Comparison of ENCODE assay signal across 17 cellular contexts in genomic region chr6:101595276-101595675, GRCh38.
DNase-seq lines count a peak whose midpoint lies in the region; ATAC-seq and TF ChIP-seq lines count a peak whose summit lies in the region.
"Had no signal": no experiment of that assay in that cellular context is flagged by ENCODE, and none has a peak within 500 bp of the region (broad histone marks: within the 10 kb centered on the region; RNA-seq: fewer than 3 reads in every experiment).

No MANE protein-coding gene starts in this region.

- no peaks in the 10 kb centered on the region for H3K79me1 ChIP-seq in trophoblast cell (ENCODE audit: low read length)

- H3K4me1 Mint-ChIP-seq in stimulated activated naive CD8-positive, alpha-beta T cell treated with anti-CD3 and anti-CD28 coated beads, Interleukin-15, amount 100 ng/mL, for 72 hours: no peaks in the 10 kb centered on the region
- H3K4me1 Mint-ChIP-seq: CD14-positive monocyte had no signal

- H3K27me3 ChIP-seq in trophoblast cell (ENCODE audit: insufficient read depth, low read length): no peaks in the 10 kb centered on the region

- DNase-seq in EH (ENCODE audit: low read depth): peak; percentile 60
- peak; percentile 21 for DNase-seq in NCI-H226
- DNase-seq in choroid plexus epithelial cell (ENCODE audit: low read depth): peak; percentile 17
- DNase-seq in trophoblast cell: peak; percentile 26 to 45
- no peak for DNase-seq in activated effector memory CD4-positive, alpha-beta T cell treated with anti-CD3 and anti-CD28 coated beads, Interleukin-2, amount 50 U/mL, for 16 hours
- no peak for DNase-seq in stimulated activated naive CD8-positive, alpha-beta T cell treated with anti-CD3 and anti-CD28 coated beads, Interleukin-15, amount 100 ng/mL, for 72 hours
- DNase-seq: CD8-positive, alpha-beta T cell; COR-L47; DMS153; DND-41; H9 had no signal

- TF ChIP-seq CTCF in choroid plexus epithelial cell (conservative IDR thresholded peaks at IDR 0.05; ENCODE audit: low read depth, low read length): no peak

- no peaks in the 10 kb centered on the region for H3K36me3 ChIP-seq in trophoblast cell (ENCODE audit: control insufficient read depth in 1 of 2, insufficient read depth in 2 of 2, low read length in 2 of 2)

- H3K4me3 Mint-ChIP-seq in stimulated activated naive CD8-positive, alpha-beta T cell treated with anti-CD3 and anti-CD28 coated beads, Interleukin-15, amount 100 ng/mL, for 72 hours: no peak overlapping the region
- H3K4me3 Mint-ChIP-seq: CD14-positive monocyte; CD8-positive, alpha-beta T cell; GM23338; H9 had no signal

- no peak overlapping the region for H3K18ac ChIP-seq in trophoblast cell (ENCODE audit: low read length)

- H4K12ac ChIP-seq in trophoblast cell (ENCODE audit: low read depth, low read length): no peak overlapping the region

- H3K27ac Mint-ChIP-seq in stimulated activated naive CD8-positive, alpha-beta T cell treated with anti-CD3 and anti-CD28 coated beads, Interleukin-15, amount 100 ng/mL, for 72 hours: no peak overlapping the region
- H3K27ac Mint-ChIP-seq: CD14-positive monocyte; CD8-positive, alpha-beta T cell; GM23338; H9 had no signal

- no peak overlapping the region for H3K4me2 ChIP-seq in trophoblast cell (ENCODE audit: low read length)
- H3K4me2 ChIP-seq: GM23338 had no signal

- no peak overlapping the region for H2AFZ ChIP-seq in trophoblast cell (ENCODE audit: insufficient read depth, low read length, poor library complexity)
- H2AFZ ChIP-seq: GM23338 had no signal

- no peak overlapping the region for H3K14ac ChIP-seq in trophoblast cell (ENCODE audit: low read length)

- H3K4me3 ChIP-seq in choroid plexus epithelial cell (ENCODE audit: low read depth, low read length) (no peak overlapping the region), trophoblast cell (ENCODE audit: low read depth, low read length) (no peak overlapping the region)
- H3K4me3 ChIP-seq: GM12878, GM23338 had no signal

- H3K9me3 ChIP-seq in trophoblast cell (ENCODE audit: insufficient read depth, low read depth, low read length): no peaks in the 10 kb centered on the region

- H2BK5ac ChIP-seq in trophoblast cell (ENCODE audit: low read depth, low read length, poor library complexity): no peak overlapping the region

- ATAC-seq in HG03432 (IDR thresholded peaks at IDR 0.05; ENCODE audit: unreplicated experiment): no peak
- ATAC-seq in stimulated activated naive CD8-positive, alpha-beta T cell treated with anti-CD3 and anti-CD28 coated beads, Interleukin-15, amount 100 ng/mL, for 72 hours: no peak
- ATAC-seq: CD8-positive, alpha-beta T cell; GM12878; GM23338; HepG2 had no signal

- H3K9me3 Mint-ChIP-seq in stimulated activated naive CD8-positive, alpha-beta T cell treated with anti-CD3 and anti-CD28 coated beads, Interleukin-15, amount 100 ng/mL, for 72 hours: peaks cover 7 to 9% of the 10 kb centered on the region in 2 donors
- H3K9me3 Mint-ChIP-seq: CD14-positive monocyte, GM23338, H9 had no signal

- no peak overlapping the region for H3K23ac ChIP-seq in trophoblast cell (ENCODE audit: low read length)

- H4K91ac ChIP-seq in trophoblast cell (ENCODE audit: low read depth, low read length): no peak overlapping the region

- H2AK5ac ChIP-seq in trophoblast cell (ENCODE audit: low read length): no peak overlapping the region

- H3K27me3 Mint-ChIP-seq in stimulated activated naive CD8-positive, alpha-beta T cell treated with anti-CD3 and anti-CD28 coated beads, Interleukin-15, amount 100 ng/mL, for 72 hours: no peaks in the 10 kb centered on the region

- no peak overlapping the region for H2BK12ac ChIP-seq in trophoblast cell (ENCODE audit: low read length)

- H3K9ac ChIP-seq in trophoblast cell (ENCODE audit: low read length): no peak overlapping the region

- no peak overlapping the region for H3K4ac ChIP-seq in trophoblast cell (ENCODE audit: low read depth, low read length)

- no peak overlapping the region for H3K27ac ChIP-seq in trophoblast cell (ENCODE audit: low read depth, low read length)
- H3K27ac ChIP-seq: 22Rv1 had no signal

- H4K8ac ChIP-seq in trophoblast cell (ENCODE audit: low read depth, low read length): no peak overlapping the region

- no peaks in the 10 kb centered on the region for H3K4me1 ChIP-seq in trophoblast cell (ENCODE audit: control insufficient read depth in 1 of 2, insufficient read depth in 2 of 2, low read length in 2 of 2)

- H2BK120ac ChIP-seq in trophoblast cell (ENCODE audit: insufficient read depth, low read length, poor library complexity): no peak overlapping the region

- no peaks in the 10 kb centered on the region for H3K79me2 ChIP-seq in trophoblast cell (ENCODE audit: control insufficient read depth, insufficient read depth, low read length, poor library complexity)

Comparison
In these comparisons a context has a peak if more than half of its experiments do, and no peak if none do; other contexts are left out.
1. DNase-seq: peak in EH (single experiment), NCI-H226 (single experiment), choroid plexus epithelial cell (single experiment) and trophoblast cell (2 of 2); none in activated effector memory CD4-positive, alpha-beta T cell treated with anti-CD3 and anti-CD28 coated beads, Interleukin-2, amount 50 U/mL, for 16 hours (single experiment) and stimulated activated naive CD8-positive, alpha-beta T cell treated with anti-CD3 and anti-CD28 coated beads, Interleukin-15, amount 100 ng/mL, for 72 hours (0 of 2).